Comparison of ENCODE assay signal across 36 cellular contexts in the genomic region with DNA sequence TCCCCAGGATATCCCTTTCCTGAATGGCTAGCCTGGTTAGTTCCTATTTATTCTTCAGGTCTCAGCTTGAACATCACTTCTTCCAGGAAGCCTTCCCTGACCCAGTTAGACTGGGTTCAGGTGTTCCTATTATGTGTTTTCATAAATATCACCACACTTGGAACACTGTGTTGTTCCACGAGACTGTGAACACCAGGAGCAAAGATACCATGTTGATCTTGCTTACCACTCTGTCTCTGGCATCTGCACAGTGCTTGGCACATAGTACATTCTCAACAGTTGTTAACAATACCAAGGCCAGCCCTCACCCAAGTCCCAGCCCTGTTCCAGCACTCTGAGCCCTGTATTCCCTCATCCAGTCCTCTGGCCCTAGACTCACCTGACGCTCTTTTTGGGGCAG. TPM values are rescaled to one million over a fixed set of nuclear protein-coding genes. Genes with fewer than 3 reads are reported as not detected.
"Had no signal": no experiment of that assay in that cellular context is flagged by ENCODE, and none has a peak within 500 bp of the region (broad histone marks: within the 10 kb centered on the region; RNA-seq: fewer than 3 reads in every experiment).

No MANE protein-coding gene starts in this region.

- H3K27me3 ChIP-seq: brain microvascular endothelial cell, esophagus muscularis mucosa, gastroesophageal sphincter, heart right ventricle, hepatocyte had no signal

- H3K27ac ChIP-seq: brain microvascular endothelial cell, coronary artery, heart right ventricle, hepatocyte, WERI-Rb-1 had no signal

- FAIRE-seq: astrocyte, bronchial epithelial cell, endometrium had no signal

- H3K9me3 Mint-ChIP-seq: activated B cell treated with CpG ODN at 0.5 μM for 24 hours; activated CD4-positive, alpha-beta memory T cell treated with anti-CD3 and anti-CD28 coated beads for 36 hours; central memory CD8-positive, alpha-beta T cell; T-cell; T-helper 1 cell treated with Interleukin-12 subunit alpha and Interleukin-12 subunit beta and Interleukin-4 antibody, amounts not matched to agents 30 μg/mL and 1 μg/mL, for 36 hours; T-helper 2 cell treated with Interferon-gamma antibody and Interleukin-4, amounts not matched to agents 5 μg/mL and 100 μg/mL, for 36 hours had no signal

- DNase-seq: activated B cell treated with CpG ODN at 0.5 μM for 24 hours; activated CD4-positive, alpha-beta memory T cell treated with anti-CD3 and anti-CD28 coated beads for 36 hours; activated CD4-positive, alpha-beta T cell treated with anti-CD3 and anti-CD28 coated beads for 48 hours; activated CD8-positive, alpha-beta memory T cell treated with anti-CD3 and anti-CD28 coated beads, Interleukin-2, amount 10 ng/mL, durations not matched to agents 7 days and 5 days; activated CD8-positive, alpha-beta memory T cell treated with anti-CD3 and anti-CD28 coated beads, Interleukin-2, amount 50 U/mL, for 4 hours; activated CD8-positive, alpha-beta T cell treated with anti-CD3 and anti-CD28 coated beads, Interleukin-2, amount 10 ng/mL, durations not matched to agents 7 days and 5 days; activated effector memory CD4-positive, alpha-beta T cell treated with Interleukin-2 at 50 U/mL for 16 hours; activated gamma-delta T cell treated with Interleukin-2 at 50 U/mL for 16 hours; activated naive CD4-positive, alpha-beta T cell treated with anti-CD3 and anti-CD28 coated beads, Interleukin-2, amount 50 U/mL, for 16 hours; activated naive CD4-positive, alpha-beta T cell treated with Interleukin-2 at 50 U/mL for 16 hours; activated T-cell treated with anti-CD3 and anti-CD28 coated beads, Interleukin-2, amount 50 U/mL, for 1 hour; activated T-cell treated with anti-CD3 and anti-CD28 coated beads, Interleukin-2, amount 50 U/mL, for 48 hours; amniotic stem cell; anterior cingulate cortex; brain microvascular endothelial cell; dermis blood vessel endothelial cell; effector CD8-positive, alpha-beta T cell; erythroblast; foreskin melanocyte; heart right ventricle; T-cell; T1000; WERI-Rb-1 had no signal

- H3K27ac Mint-ChIP-seq: activated B cell treated with CpG ODN at 0.5 μM for 24 hours; activated CD4-positive, alpha-beta memory T cell treated with anti-CD3 and anti-CD28 coated beads for 36 hours; activated CD8-positive, alpha-beta memory T cell treated with anti-CD3 and anti-CD28 coated beads, Interleukin-2, amount 10 ng/mL, durations not matched to agents 7 days and 5 days; activated CD8-positive, alpha-beta T cell treated with anti-CD3 and anti-CD28 coated beads, Interleukin-2, amount 10 ng/mL, durations not matched to agents 7 days and 5 days; activated naive CD8-positive, alpha-beta T cell; T-helper 1 cell treated with Interleukin-12 subunit alpha and Interleukin-12 subunit beta and Interleukin-4 antibody, amounts not matched to agents 30 μg/mL and 1 μg/mL, for 36 hours; T-helper 2 cell treated with Interferon-gamma antibody and Interleukin-4, amounts not matched to agents 5 μg/mL and 100 μg/mL, for 36 hours had no signal

- H3K27me3 Mint-ChIP-seq: activated B cell treated with CpG ODN at 0.5 μM for 24 hours; activated CD4-positive, alpha-beta memory T cell treated with anti-CD3 and anti-CD28 coated beads for 36 hours; activated CD8-positive, alpha-beta memory T cell treated with anti-CD3 and anti-CD28 coated beads, Interleukin-2, amount 10 ng/mL, durations not matched to agents 7 days and 5 days; activated naive CD8-positive, alpha-beta T cell; central memory CD8-positive, alpha-beta T cell; T-cell had no signal

- ATAC-seq: activated CD4-positive, CD25-positive, alpha-beta regulatory T cell treated with anti-CD3 and anti-CD28 coated beads, Interleukin-2, amount 50 U/mL, for 24 hours; activated CD8-positive, alpha-beta memory T cell treated with anti-CD3 and anti-CD28 coated beads, Interleukin-2, amount 10 ng/mL, durations not matched to agents 7 days and 5 days; activated CD8-positive, alpha-beta T cell treated with anti-CD3 and anti-CD28 coated beads, Interleukin-2, amount 10 ng/mL, durations not matched to agents 7 days and 5 days; gastroesophageal sphincter; heart right ventricle; T-cell had no signal

- H3K9me3 ChIP-seq: esophagus muscularis mucosa, gastroesophageal sphincter, heart right ventricle had no signal

- H3K4me3 Mint-ChIP-seq: activated B cell treated with CpG ODN at 0.5 μM for 24 hours; activated CD4-positive, alpha-beta memory T cell treated with anti-CD3 and anti-CD28 coated beads for 36 hours; activated CD8-positive, alpha-beta memory T cell treated with anti-CD3 and anti-CD28 coated beads, Interleukin-2, amount 10 ng/mL, durations not matched to agents 7 days and 5 days; activated CD8-positive, alpha-beta T cell treated with anti-CD3 and anti-CD28 coated beads, Interleukin-2, amount 10 ng/mL, durations not matched to agents 7 days and 5 days; activated naive CD8-positive, alpha-beta T cell; central memory CD8-positive, alpha-beta T cell; T-cell; T-helper 1 cell treated with Interleukin-12 subunit alpha and Interleukin-12 subunit beta and Interleukin-4 antibody, amounts not matched to agents 30 μg/mL and 1 μg/mL, for 36 hours; T-helper 2 cell treated with Interferon-gamma antibody and Interleukin-4, amounts not matched to agents 5 μg/mL and 100 μg/mL, for 36 hours had no signal

- H3K4me3 ChIP-seq: coronary artery, esophagus muscularis mucosa, gastroesophageal sphincter, heart right ventricle, hepatocyte had no signal

RNA-seq across cellular contexts. Expression of gene GPR84, which starts 33.9 kb away (rescaled TPM):
- total RNA-seq: activated B cell treated with CpG ODN at 0.5 μM for 24 hours, astrocyte, bronchial epithelial cell, glomerular endothelial cell, T-cell had no signal
- polyA plus RNA-seq: hepatocyte had no signal
